17 cellular contexts compared by ENCODE assay signal in genomic region chr3:53595660-53596059, GRCh38.
DNase-seq lines count a peak whose midpoint lies in the region; ATAC-seq and TF ChIP-seq lines count a peak whose summit lies in the region.
"Had no signal": no experiment of that assay in that cellular context is flagged by ENCODE, and none has a peak within 500 bp of the region (broad histone marks: within the 10 kb centered on the region; RNA-seq: fewer than 3 reads in every experiment).

No MANE protein-coding gene starts in this region.

- TF ChIP-seq CTCF in endodermal cell (conservative IDR thresholded peaks at IDR 0.05), result no peak
- TF ChIP-seq CTCF in GM13976 (IDR thresholded peaks at IDR 0.05; ENCODE audit: borderline replicate concordance, control extremely low read depth, extremely low read depth, insufficient read depth, missing control alignments), result no peak

- H3K4me3 ChIP-seq in endodermal cell (ENCODE audit: low read length), result no peak overlapping the region
- H3K4me3 ChIP-seq: GM12878, GM23338 had no signal

- no peaks in the 10 kb centered on the region for H3K4me1 Mint-ChIP-seq in endodermal cell
- H3K4me1 Mint-ChIP-seq: GM23338, H9 had no signal

- DNase-seq in NCI-H2171 treated with DMSO at 0.1 percent for 48 hours (lab: John Stamatoyannopoulos, UW) (peak; percentile 69), NCI-H2171 (lab: John Stamatoyannopoulos, UW) (no peak), endodermal cell (peak; percentile 12), GM13976 (ENCODE audit: low spot score) (no peak)
- DNase-seq: C1 segment of cervical spinal cord; Calu3; CD4-positive, alpha-beta memory T cell; COR-L47; DMS79; EL; GDM1; H9 had no signal

- no peak overlapping the region for H3K27ac Mint-ChIP-seq in endodermal cell
- H3K27ac Mint-ChIP-seq: CD4-positive, alpha-beta memory T cell; GM23338; H9 had no signal

- 88 to 91% methylated on average over 1 to 3 of the region's 3 CpGs for WGBS in endodermal cell (ENCODE audit: insufficient coverage in 1 of 2, insufficient read length in 1 of 2), 2 experiments

- H3K27me3 ChIP-seq in endodermal cell (ENCODE audit: control insufficient read depth, insufficient read depth, low read length, poor library complexity, severe bottlenecking), result no peaks in the 10 kb centered on the region

- H3K4me1 ChIP-seq in endodermal cell (ENCODE audit: control insufficient read depth, insufficient read depth, low read length), result no peaks in the 10 kb centered on the region

- peaks cover 1% of the 10 kb centered on the region for H3K9me3 Mint-ChIP-seq in endodermal cell
- H3K9me3 Mint-ChIP-seq: GM23338 had no signal

- H3K9ac ChIP-seq in endodermal cell (ENCODE audit: extremely low read depth, low read length, poor library complexity, severe bottlenecking), result no peak overlapping the region

- H3K36me3 ChIP-seq in endodermal cell (ENCODE audit: control insufficient read depth, insufficient read depth, low read length), result no peaks in the 10 kb centered on the region

- H3K27me3 Mint-ChIP-seq in endodermal cell (ENCODE audit: insufficient read depth), result peaks cover 5% of the 10 kb centered on the region

- no peaks in the 10 kb centered on the region for H3K36me3 Mint-ChIP-seq in endodermal cell (ENCODE audit: low read depth)
- H3K36me3 Mint-ChIP-seq: CD4-positive, alpha-beta memory T cell had no signal

- ATAC-seq in esophagus mucosa (peak; percentile 55), HG03095 (IDR thresholded peaks at IDR 0.05; ENCODE audit: unreplicated experiment) (no peak)
- ATAC-seq: GM12878, GM23338, HCT116 had no signal

- in situ Hi-C loops in GM13976 (cut with MboI; ENCODE audit: low sequenced_read_pairs, unreplicated experiment), result no loop called here

- no peak overlapping the region for H3K4me3 Mint-ChIP-seq in endodermal cell
- H3K4me3 Mint-ChIP-seq: CD4-positive, alpha-beta memory T cell; GM23338; H9 had no signal

- H3K9me3 ChIP-seq in endodermal cell (ENCODE audit: control insufficient read depth, low read length), result no peaks in the 10 kb centered on the region

- H3K27ac ChIP-seq in endodermal cell (ENCODE audit: low read depth, low read length), result no peak overlapping the region

Comparison
In these comparisons a context has a peak if more than half of its experiments do, and no peak if none do; other contexts are left out.
1. DNase-seq: peak in NCI-H2171 treated with DMSO at 0.1 percent for 48 hours (single experiment) and endodermal cell (single experiment); none in NCI-H2171 (single experiment) and GM13976 (single experiment).